ENCODE assay signal across 2 cellular contexts in genomic region chr17:79617740-79618382, GRCh38.
A peak's percentile ranks its signal among the peaks of the same experiment; 100 is the strongest.
TF ChIP-seq lines count a peak whose summit lies in the region.

No MANE protein-coding gene starts in this region.

TF ChIP-seq in IMR-90, 13 proteins besides CTCF, POLR2A, EP300 and RAD21:
- TF ChIP-seq FOS (IDR thresholded peaks at IDR 0.05; ENCODE audit: low read depth, low read length) (no peak), CEBPB (IDR thresholded peaks at IDR 0.05; ENCODE audit: low read depth, low read length) (peak; percentile 81; the same call in 1 of the 2 replicates)
TF ChIP-seq in IMR-90: peak in this region for 1.

TF ChIP-seq in K562, 482 proteins besides CTCF, POLR2A, EP300 and RAD21:
- no peak for TF ChIP-seq SIX5 (IDR thresholded peaks at IDR 0.05; ENCODE audit: borderline replicate concordance in 1 of 2, insufficient read depth in 1 of 2, low read depth in 1 of 2, low read length in 2 of 2)
- no peak for TF ChIP-seq ASH1L (IDR thresholded peaks at IDR 0.05; ENCODE audit: borderline replicate concordance, low read depth, partially characterized antibody)
- TF ChIP-seq CREB1 (IDR thresholded peaks at IDR 0.05), result no peak
- TF ChIP-seq CREB1 (CRISPR knock-in tag; IDR thresholded peaks at IDR 0.05), result no peak
- no peak for TF ChIP-seq ZNF407 (IDR thresholded peaks at IDR 0.05; ENCODE audit: low read depth)
- TF ChIP-seq RBM25 (IDR thresholded peaks at IDR 0.05; ENCODE audit: low read depth, low read length, severe bottlenecking), result peak; percentile 74
- TF ChIP-seq, protein P1, sequence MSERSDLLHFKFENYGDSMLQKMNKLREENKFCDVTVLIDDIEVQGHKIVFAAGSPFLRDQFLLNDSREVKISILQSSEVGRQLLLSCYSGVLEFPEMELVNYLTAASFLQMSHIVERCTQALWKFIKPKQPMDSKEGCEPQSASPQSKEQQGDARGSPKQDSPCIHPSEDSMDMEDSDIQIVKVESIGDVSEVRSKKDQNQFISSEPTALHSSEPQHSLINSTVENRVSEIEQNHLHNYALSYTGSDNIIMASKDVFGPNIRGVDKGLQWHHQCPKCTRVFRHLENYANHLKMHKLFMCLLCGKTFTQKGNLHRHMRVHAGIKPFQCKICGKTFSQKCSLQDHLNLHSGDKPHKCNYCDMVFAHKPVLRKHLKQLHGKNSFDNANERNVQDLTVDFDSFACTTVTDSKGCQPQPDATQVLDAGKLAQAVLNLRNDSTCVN (CRISPR knock-in tag; IDR thresholded peaks at IDR 0.05), result no peak
- no peak for TF ChIP-seq CEBPG (CRISPR knock-in tag; IDR thresholded peaks at IDR 0.05)
- TF ChIP-seq CEBPG (tag; conservative IDR thresholded peaks at IDR 0.05 in 1 of 2, IDR thresholded peaks at IDR 0.05 in 1 of 2), result 0 out of 4 replicates have a peak, but pooled peaks of 1 of the 2 experiments have one; percentile 46
- no peak for TF ChIP-seq FOXJ2 (tag; IDR thresholded peaks at IDR 0.05)
- no peak for TF ChIP-seq NRF1 (conservative IDR thresholded peaks at IDR 0.05 in 1 of 2, IDR thresholded peaks at IDR 0.05 in 1 of 2)
- TF ChIP-seq, protein P2, sequence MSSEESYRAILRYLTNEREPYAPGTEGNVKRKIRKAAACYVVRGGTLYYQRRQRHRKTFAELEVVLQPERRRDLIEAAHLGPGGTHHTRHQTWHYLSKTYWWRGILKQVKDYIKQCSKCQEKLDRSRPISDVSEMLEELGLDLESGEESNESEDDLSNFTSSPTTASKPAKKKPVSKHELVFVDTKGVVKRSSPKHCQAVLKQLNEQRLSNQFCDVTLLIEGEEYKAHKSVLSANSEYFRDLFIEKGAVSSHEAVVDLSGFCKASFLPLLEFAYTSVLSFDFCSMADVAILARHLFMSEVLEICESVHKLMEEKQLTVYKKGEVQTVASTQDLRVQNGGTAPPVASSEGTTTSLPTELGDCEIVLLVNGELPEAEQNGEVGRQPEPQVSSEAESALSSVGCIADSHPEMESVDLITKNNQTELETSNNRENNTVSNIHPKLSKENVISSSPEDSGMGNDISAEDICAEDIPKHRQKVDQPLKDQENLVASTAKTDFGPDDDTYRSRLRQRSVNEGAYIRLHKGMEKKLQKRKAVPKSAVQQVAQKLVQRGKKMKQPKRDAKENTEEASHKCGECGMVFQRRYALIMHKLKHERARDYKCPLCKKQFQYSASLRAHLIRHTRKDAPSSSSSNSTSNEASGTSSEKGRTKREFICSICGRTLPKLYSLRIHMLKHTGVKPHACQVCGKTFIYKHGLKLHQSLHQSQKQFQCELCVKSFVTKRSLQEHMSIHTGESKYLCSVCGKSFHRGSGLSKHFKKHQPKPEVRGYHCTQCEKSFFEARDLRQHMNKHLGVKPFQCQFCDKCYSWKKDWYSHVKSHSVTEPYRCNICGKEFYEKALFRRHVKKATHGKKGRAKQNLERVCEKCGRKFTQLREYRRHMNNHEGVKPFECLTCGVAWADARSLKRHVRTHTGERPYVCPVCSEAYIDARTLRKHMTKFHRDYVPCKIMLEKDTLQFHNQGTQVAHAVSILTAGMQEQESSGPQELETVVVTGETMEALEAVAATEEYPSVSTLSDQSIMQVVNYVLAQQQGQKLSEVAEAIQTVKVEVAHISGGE (CRISPR knock-in tag; IDR thresholded peaks at IDR 0.05), result no peak
- TF ChIP-seq MAX (CRISPR knock-in tag; IDR thresholded peaks at IDR 0.05), result no peak
- no peak for TF ChIP-seq MYNN (IDR thresholded peaks at IDR 0.05)
- TF ChIP-seq MYNN (CRISPR knock-in tag; IDR thresholded peaks at IDR 0.05), result no peak
- TF ChIP-seq ELF4 (CRISPR knock-in tag; IDR thresholded peaks at IDR 0.05), result no peak
- TF ChIP-seq ZNF431 (CRISPR knock-in tag; IDR thresholded peaks at IDR 0.05), result no peak
- no peak for TF ChIP-seq ZFP1 (CRISPR knock-in tag; IDR thresholded peaks at IDR 0.05)
